21 cellular contexts compared by ENCODE assay signal in the genomic region with DNA sequence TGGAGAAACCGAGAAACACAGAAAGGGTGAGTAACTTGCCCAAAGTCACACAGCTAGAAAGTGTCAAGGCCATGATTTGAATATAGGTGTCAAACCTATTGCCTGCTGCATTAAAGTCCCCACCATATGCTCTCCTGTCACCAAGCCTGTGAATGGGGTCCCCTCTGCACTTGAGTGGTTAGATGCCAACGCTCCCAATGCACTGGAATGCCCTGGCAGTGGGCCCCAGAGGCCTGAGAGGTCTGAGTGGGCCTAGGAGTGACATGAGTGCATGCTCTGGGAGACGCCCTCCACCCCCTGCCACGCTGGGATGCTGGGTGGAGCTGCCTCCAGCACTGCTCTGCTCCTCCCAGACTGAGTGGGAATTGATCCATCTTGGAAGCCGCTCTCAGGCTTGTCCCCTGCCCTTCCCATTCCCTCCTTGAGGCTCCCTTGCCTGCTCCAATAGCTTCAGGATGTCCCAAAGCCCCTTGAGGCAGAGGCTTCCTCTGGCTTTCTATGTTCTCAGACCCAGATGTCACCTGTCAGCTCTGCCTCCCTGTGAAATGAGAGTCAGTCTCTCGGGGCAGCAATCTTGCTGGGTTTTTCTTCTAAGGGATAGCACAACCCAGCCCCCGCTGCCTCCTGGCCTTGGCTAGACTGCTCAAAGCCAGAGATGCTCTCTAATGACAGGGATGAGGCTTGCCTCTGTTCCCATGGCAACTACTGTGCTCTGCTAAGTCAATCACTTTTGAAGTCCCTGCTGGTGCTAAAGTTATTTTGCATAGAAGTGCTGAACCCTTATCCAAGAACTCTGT. TPM values are rescaled to one million over a fixed set of nuclear protein-coding genes. Genes with fewer than 3 reads are reported as not detected.
A peak's percentile ranks its signal among the peaks of the same experiment; 100 is the strongest.
DNase-seq lines count a peak whose midpoint lies in the region; ATAC-seq and TF ChIP-seq lines count a peak whose summit lies in the region.
"Had no signal": no experiment of that assay in that cellular context is flagged by ENCODE, and none has a peak within 500 bp of the region (broad histone marks: within the 10 kb centered on the region; RNA-seq: fewer than 3 reads in every experiment).

No MANE protein-coding gene starts in this region.

- H3K4me1 ChIP-seq in HEK293 (ENCODE audit: control insufficient read depth, insufficient read depth, low read length), result peaks cover 10% of the 10 kb centered on the region; the same call in 1 of the 2 replicates
- H3K4me1 ChIP-seq: adrenal gland had no signal

- no peaks in the 10 kb centered on the region for H3K36me3 Mint-ChIP-seq in nephron progenitor cell (ENCODE audit: low read depth)
- H3K36me3 Mint-ChIP-seq in activated CD8-positive, alpha-beta T cell treated with anti-CD3 and anti-CD28 coated beads, Interleukin-2, amount 10 ng/mL, durations not matched to agents 7 days and 5 days (ENCODE audit: low read depth), result no peaks in the 10 kb centered on the region
- H3K36me3 Mint-ChIP-seq: T-cell had no signal

- CTCF ChIA-PET in HEK293 (lab: Yijun Ruan, JAX), result interaction anchor here (0.6 to 1.5 kb wide), 3 partner anchors 11 to 37 kb away, joined by 3 to 7 read pairs (median 6); no protein-coding TSS in a partner anchor
- CTCF ChIA-PET in activated CD8-positive, alpha-beta T cell treated with anti-CD3 and anti-CD28 coated beads, Interleukin-2, amount 10 ng/mL, durations not matched to agents 7 days and 5 days (lab: Charles Lee), result interaction anchor here (1.3 kb wide), 1 partner anchor 12 kb away, joined by 4 read pairs; no protein-coding TSS in a partner anchor

- H3K4me3 ChIP-seq in HEK293 (ENCODE audit: low read depth, low read length), result no peak overlapping the region
- H3K4me3 ChIP-seq: adrenal gland, heart right ventricle, mucosa of descending colon, thoracic aorta had no signal

- peaks cover 6% of the 10 kb centered on the region for H3K27me3 Mint-ChIP-seq in nephron progenitor cell (ENCODE audit: low read depth, poor library complexity)
- peaks cover 24% of the 10 kb centered on the region for H3K27me3 Mint-ChIP-seq in activated CD8-positive, alpha-beta T cell treated with anti-CD3 and anti-CD28 coated beads, Interleukin-2, amount 10 ng/mL, durations not matched to agents 7 days and 5 days (ENCODE audit: low read depth)

- H3K36me3 ChIP-seq in HEK293 (ENCODE audit: control insufficient read depth in 2 of 2, insufficient read depth in 1 of 2, low read length in 2 of 2), result no peaks in the 10 kb centered on the region
- H3K36me3 ChIP-seq: adrenal gland, heart right ventricle, thoracic aorta had no signal

- peak; percentile 36 for DNase-seq in COR-L47 (lab: John Stamatoyannopoulos, UW)
- peak; percentile 37 for DNase-seq in nephron progenitor cell
- DNase-seq in stimulated activated CD4-positive, alpha-beta T cell treated with anti-CD3 and anti-CD28 coated beads, Interleukin-2, amount 100 ng/mL, for 24 hours, result no peak
- no peak for DNase-seq in activated CD8-positive, alpha-beta T cell treated with anti-CD3 and anti-CD28 coated beads, Interleukin-2, amount 10 ng/mL, durations not matched to agents 7 days and 5 days
- DNase-seq in dedifferentiated amniotic fluid mesenchymal stem cell (ENCODE audit: extremely low spot score), result no peak
- DNase-seq: adrenal gland; DND-41; effector CD8-positive, alpha-beta T cell; heart right ventricle; mucosa of descending colon; NCI-H1694; NCI-H526; stimulated activated CD4-positive, alpha-beta T cell treated with anti-CD3 and anti-CD28 coated beads, Interleukin-4, amount 100 ng/mL, for 4 hours; T-cell had no signal

- H3K27ac Mint-ChIP-seq in nephron progenitor cell, result no peak overlapping the region
- H3K27ac Mint-ChIP-seq in activated CD8-positive, alpha-beta T cell treated with anti-CD3 and anti-CD28 coated beads, Interleukin-2, amount 10 ng/mL, durations not matched to agents 7 days and 5 days, result no peak overlapping the region
- H3K27ac Mint-ChIP-seq: T-cell had no signal

- ATAC-seq in SK-N-SH treated with all-trans-retinoic acid at 6 μM for 48 hours, result peak; percentile 41; the same call in 2 of the 3 replicates
- no peak for ATAC-seq in activated CD8-positive, alpha-beta T cell treated with anti-CD3 and anti-CD28 coated beads, Interleukin-2, amount 10 ng/mL, durations not matched to agents 7 days and 5 days
- ATAC-seq: mucosa of descending colon, T-cell had no signal

- no peak for TF ChIP-seq CTCF in HEK293 (tag by site-specific recombination; IDR thresholded peaks at IDR 0.05)
- no peak for TF ChIP-seq CTCF in nephron progenitor cell (IDR thresholded peaks at IDR 0.05)

- POLR2A ChIA-PET in HEK293 (lab: Yijun Ruan, JAX), result interaction anchor here (0.8 kb wide), 1 partner anchor 15 kb away, joined by 3 read pairs; no protein-coding TSS in a partner anchor
- POLR2A ChIA-PET in activated CD8-positive, alpha-beta T cell treated with anti-CD3 and anti-CD28 coated beads, Interleukin-2, amount 10 ng/mL, durations not matched to agents 7 days and 5 days (lab: Charles Lee), result interaction anchor here (1.2 kb wide), 1 partner anchor 103 kb away, joined by 4 read pairs; the partner anchor contains the start of gene CD74

- H3K4me1 Mint-ChIP-seq in nephron progenitor cell, result peaks cover 84% of the 10 kb centered on the region
- peaks cover 6% of the 10 kb centered on the region for H3K4me1 Mint-ChIP-seq in activated CD8-positive, alpha-beta T cell treated with anti-CD3 and anti-CD28 coated beads, Interleukin-2, amount 10 ng/mL, durations not matched to agents 7 days and 5 days (ENCODE audit: low read depth)

- H3K27ac ChIP-seq in HEK293 (ENCODE audit: extremely low read depth, low read depth, low read length), result no peak overlapping the region
- H3K27ac ChIP-seq: adrenal gland, C4-2B, heart right ventricle, thoracic aorta had no signal

- no peaks in the 10 kb centered on the region for H3K9me3 Mint-ChIP-seq in nephron progenitor cell
- no peaks in the 10 kb centered on the region for H3K9me3 Mint-ChIP-seq in activated CD8-positive, alpha-beta T cell treated with anti-CD3 and anti-CD28 coated beads, Interleukin-2, amount 10 ng/mL, durations not matched to agents 7 days and 5 days (ENCODE audit: insufficient read depth)
- H3K9me3 Mint-ChIP-seq: T-cell had no signal

- H3K4me3 Mint-ChIP-seq in nephron progenitor cell, result no peak overlapping the region
- no peak overlapping the region for H3K4me3 Mint-ChIP-seq in activated CD8-positive, alpha-beta T cell treated with anti-CD3 and anti-CD28 coated beads, Interleukin-2, amount 10 ng/mL, durations not matched to agents 7 days and 5 days
- H3K4me3 Mint-ChIP-seq: T-cell had no signal

- H3K9me3 ChIP-seq in HEK293 (ENCODE audit: control insufficient read depth, insufficient read depth, low read depth, low read length), result no peaks in the 10 kb centered on the region
- H3K9me3 ChIP-seq: adrenal gland, heart right ventricle, mucosa of descending colon, thoracic aorta had no signal

TF ChIP-seq in HEK293, 187 proteins besides CTCF, POLR2A, EP300 and RAD21 (continues in another document):
- TF ChIP-seq ZNF514 (tag by site-specific recombination; IDR thresholded peaks at IDR 0.05) (no peak), ZNF335 (tag by site-specific recombination; conservative IDR thresholded peaks at IDR 0.05) (peak; percentile 65), ZNF621 (tag by site-specific recombination; IDR thresholded peaks at IDR 0.05) (no peak)

TF ChIP-seq in SK-N-SH treated with all-trans-retinoic acid at 6 μM for 48 hours, 23 proteins besides CTCF, POLR2A, EP300 and RAD21 (continues in another document):
- TF ChIP-seq, protein P1, sequence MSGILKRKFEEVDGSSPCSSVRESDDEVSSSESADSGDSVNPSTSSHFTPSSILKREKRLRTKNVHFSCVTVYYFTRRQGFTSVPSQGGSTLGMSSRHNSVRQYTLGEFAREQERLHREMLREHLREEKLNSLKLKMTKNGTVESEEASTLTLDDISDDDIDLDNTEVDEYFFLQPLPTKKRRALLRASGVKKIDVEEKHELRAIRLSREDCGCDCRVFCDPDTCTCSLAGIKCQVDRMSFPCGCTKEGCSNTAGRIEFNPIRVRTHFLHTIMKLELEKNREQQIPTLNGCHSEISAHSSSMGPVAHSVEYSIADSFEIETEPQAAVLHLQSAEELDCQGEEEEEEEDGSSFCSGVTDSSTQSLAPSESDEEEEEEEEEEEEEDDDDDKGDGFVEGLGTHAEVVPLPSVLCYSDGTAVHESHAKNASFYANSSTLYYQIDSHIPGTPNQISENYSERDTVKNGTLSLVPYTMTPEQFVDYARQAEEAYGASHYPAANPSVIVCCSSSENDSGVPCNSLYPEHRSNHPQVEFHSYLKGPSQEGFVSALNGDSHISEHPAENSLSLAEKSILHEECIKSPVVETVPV (CRISPR knock-in tag; IDR thresholded peaks at IDR 0.05), result no peak
- TF ChIP-seq ZNF565 (CRISPR knock-in tag; conservative IDR thresholded peaks at IDR 0.05; ENCODE audit: low read depth) (no peak), SNAI2 (CRISPR knock-in tag; IDR thresholded peaks at IDR 0.05) (no peak), CSDC2 (CRISPR knock-in tag; IDR thresholded peaks at IDR 0.05) (no peak), ISL1 (CRISPR knock-in tag; IDR thresholded peaks at IDR 0.05) (no peak)
- TF ChIP-seq, protein P2, sequence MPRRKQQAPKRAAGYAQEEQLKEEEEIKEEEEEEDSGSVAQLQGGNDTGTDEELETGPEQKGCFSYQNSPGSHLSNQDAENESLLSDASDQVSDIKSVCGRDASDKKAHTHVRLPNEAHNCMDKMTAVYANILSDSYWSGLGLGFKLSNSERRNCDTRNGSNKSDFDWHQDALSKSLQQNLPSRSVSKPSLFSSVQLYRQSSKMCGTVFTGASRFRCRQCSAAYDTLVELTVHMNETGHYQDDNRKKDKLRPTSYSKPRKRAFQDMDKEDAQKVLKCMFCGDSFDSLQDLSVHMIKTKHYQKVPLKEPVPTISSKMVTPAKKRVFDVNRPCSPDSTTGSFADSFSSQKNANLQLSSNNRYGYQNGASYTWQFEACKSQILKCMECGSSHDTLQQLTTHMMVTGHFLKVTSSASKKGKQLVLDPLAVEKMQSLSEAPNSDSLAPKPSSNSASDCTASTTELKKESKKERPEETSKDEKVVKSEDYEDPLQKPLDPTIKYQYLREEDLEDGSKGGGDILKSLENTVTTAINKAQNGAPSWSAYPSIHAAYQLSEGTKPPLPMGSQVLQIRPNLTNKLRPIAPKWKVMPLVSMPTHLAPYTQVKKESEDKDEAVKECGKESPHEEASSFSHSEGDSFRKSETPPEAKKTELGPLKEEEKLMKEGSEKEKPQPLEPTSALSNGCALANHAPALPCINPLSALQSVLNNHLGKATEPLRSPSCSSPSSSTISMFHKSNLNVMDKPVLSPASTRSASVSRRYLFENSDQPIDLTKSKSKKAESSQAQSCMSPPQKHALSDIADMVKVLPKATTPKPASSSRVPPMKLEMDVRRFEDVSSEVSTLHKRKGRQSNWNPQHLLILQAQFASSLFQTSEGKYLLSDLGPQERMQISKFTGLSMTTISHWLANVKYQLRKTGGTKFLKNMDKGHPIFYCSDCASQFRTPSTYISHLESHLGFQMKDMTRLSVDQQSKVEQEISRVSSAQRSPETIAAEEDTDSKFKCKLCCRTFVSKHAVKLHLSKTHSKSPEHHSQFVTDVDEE (CRISPR knock-in tag; IDR thresholded peaks at IDR 0.05), result no peak

RNA-seq across cellular contexts. Expression of gene ARSI, which starts 6.6 kb away (rescaled TPM):
- not detected for total RNA-seq in activated CD8-positive, alpha-beta T cell treated with anti-CD3 and anti-CD28 coated beads, Interleukin-2, amount 10 ng/mL, durations not matched to agents 7 days and 5 days
- total RNA-seq: activated CD8-positive, alpha-beta memory T cell treated with anti-CD3 and anti-CD28 coated beads for 36 hours; RPMI7951 had no signal

RNA-seq across cellular contexts. Expression of gene CAMK2A, which starts 19.7 kb away (rescaled TPM):
- not detected for total RNA-seq in activated CD8-positive, alpha-beta T cell treated with anti-CD3 and anti-CD28 coated beads, Interleukin-2, amount 10 ng/mL, durations not matched to agents 7 days and 5 days
- total RNA-seq: activated CD8-positive, alpha-beta memory T cell treated with anti-CD3 and anti-CD28 coated beads for 36 hours; osteocyte; T-cell had no signal

RNA-seq across cellular contexts. Expression of gene TCOF1, which starts 48.2 kb away (rescaled TPM):
- total RNA-seq in activated CD8-positive, alpha-beta T cell treated with anti-CD3 and anti-CD28 coated beads, Interleukin-2, amount 10 ng/mL, durations not matched to agents 7 days and 5 days, result 10 to 100 TPM; 79.0 to 81.3 TPM

Comparison
In these comparisons a context has a peak if more than half of its experiments do, and no peak if none do; other contexts are left out.
1. DNase-seq: peak in COR-L47 (single experiment) and nephron progenitor cell (single experiment); none in stimulated activated CD4-positive, alpha-beta T cell treated with anti-CD3 and anti-CD28 coated beads, Interleukin-2, amount 100 ng/mL, for 24 hours (0 of 2), activated CD8-positive, alpha-beta T cell treated with anti-CD3 and anti-CD28 coated beads, Interleukin-2, amount 10 ng/mL, durations not matched to agents 7 days and 5 days (single experiment) and dedifferentiated amniotic fluid mesenchymal stem cell (single experiment).